27 cellular contexts compared by ENCODE assay signal in the genomic region with DNA sequence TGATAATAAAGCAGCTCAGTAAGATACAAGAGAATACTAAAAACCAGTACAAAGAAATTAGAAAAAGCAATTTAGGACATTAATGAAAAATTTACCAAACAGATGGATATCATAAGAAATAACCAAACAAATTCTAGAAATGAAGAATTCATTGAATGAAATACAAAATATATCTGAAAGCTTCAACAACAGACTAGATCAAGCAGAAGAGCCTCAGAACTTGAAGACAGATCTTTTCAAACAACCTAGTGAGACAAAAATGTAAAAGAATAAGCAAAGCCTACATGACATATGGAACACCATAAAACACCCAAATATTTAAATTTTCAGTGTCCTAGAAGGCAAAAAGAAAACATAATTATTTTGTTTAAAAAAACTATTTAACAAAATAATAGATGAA.
"Had no signal": no experiment of that assay in that cellular context is flagged by ENCODE, and none has a peak within 500 bp of the region (broad histone marks: within the 10 kb centered on the region; RNA-seq: fewer than 3 reads in every experiment).

No MANE protein-coding gene starts in this region.

- DNase-seq: activated CD4-positive, alpha-beta T cell treated with anti-CD3 and anti-CD28 coated beads for 36 hours; activated CD4-positive, alpha-beta T cell treated with anti-CD3 and anti-CD28 coated beads, Interleukin-2, amount 10 ng/mL, durations not matched to agents 7 days and 5 days; activated CD4-positive, alpha-beta T cell treated with anti-CD3 and anti-CD28 coated beads, Interleukin-2, amount 50 U/mL, for 48 hours; activated CD8-positive, alpha-beta memory T cell treated with anti-CD3 and anti-CD28 coated beads, Interleukin-2, amount 50 U/mL, for 4 hours; activated naive CD4-positive, alpha-beta T cell treated with anti-CD3 and anti-CD28 coated beads, Interleukin-2, amount 10 ng/mL, durations not matched to agents 7 days and 5 days; activated naive CD8-positive, alpha-beta T cell treated with anti-CD3 and anti-CD28 coated beads, Interleukin-2, amount 50 U/mL, for 24 hours; activated T-cell treated with anti-CD3 and anti-CD28 coated beads for 4 hours; activated T-cell treated with anti-CD3 and anti-CD28 coated beads, Interleukin-2, amount 50 U/mL, for 4 hours; anterior cingulate cortex; caudate nucleus; cerebellar nuclear complex; KG1; MM.1S; MV-4-11; NCI-H1092; NCI-H1436 treated with DMSO at 0.1 percent for 48 hours; NCI-H1694 treated with DMSO at 0.1 percent for 48 hours; NCI-H2029; NCI-H446; NCI-H510A treated with DMSO at 0.1 percent for 48 hours; NCI-H526 treated with DMSO at 0.1 percent for 48 hours; NK-92 treated with Interleukin-12 subunit alpha and Interleukin-12 subunit beta, amount 100 ng/mL, for 24 hours; Right ventricle myocardium superior; T1000 had no signal

- ATAC-seq: activated CD4-positive, alpha-beta T cell treated with anti-CD3 and anti-CD28 coated beads for 36 hours; activated CD4-positive, CD25-positive, alpha-beta regulatory T cell treated with anti-CD3 and anti-CD28 coated beads, Interleukin-2, amount 50 U/mL, for 24 hours; activated naive CD8-positive, alpha-beta T cell treated with anti-CD3 and anti-CD28 coated beads, Interleukin-2, amount 50 U/mL, for 24 hours; activated T-cell treated with anti-CD3 and anti-CD28 coated beads, Interleukin-2, amount 50 U/mL, for 4 hours; WTC11 had no signal

- FAIRE-seq: bronchial epithelial cell had no signal
